1 cellular context compared by ENCODE assay signal in the genomic region with DNA sequence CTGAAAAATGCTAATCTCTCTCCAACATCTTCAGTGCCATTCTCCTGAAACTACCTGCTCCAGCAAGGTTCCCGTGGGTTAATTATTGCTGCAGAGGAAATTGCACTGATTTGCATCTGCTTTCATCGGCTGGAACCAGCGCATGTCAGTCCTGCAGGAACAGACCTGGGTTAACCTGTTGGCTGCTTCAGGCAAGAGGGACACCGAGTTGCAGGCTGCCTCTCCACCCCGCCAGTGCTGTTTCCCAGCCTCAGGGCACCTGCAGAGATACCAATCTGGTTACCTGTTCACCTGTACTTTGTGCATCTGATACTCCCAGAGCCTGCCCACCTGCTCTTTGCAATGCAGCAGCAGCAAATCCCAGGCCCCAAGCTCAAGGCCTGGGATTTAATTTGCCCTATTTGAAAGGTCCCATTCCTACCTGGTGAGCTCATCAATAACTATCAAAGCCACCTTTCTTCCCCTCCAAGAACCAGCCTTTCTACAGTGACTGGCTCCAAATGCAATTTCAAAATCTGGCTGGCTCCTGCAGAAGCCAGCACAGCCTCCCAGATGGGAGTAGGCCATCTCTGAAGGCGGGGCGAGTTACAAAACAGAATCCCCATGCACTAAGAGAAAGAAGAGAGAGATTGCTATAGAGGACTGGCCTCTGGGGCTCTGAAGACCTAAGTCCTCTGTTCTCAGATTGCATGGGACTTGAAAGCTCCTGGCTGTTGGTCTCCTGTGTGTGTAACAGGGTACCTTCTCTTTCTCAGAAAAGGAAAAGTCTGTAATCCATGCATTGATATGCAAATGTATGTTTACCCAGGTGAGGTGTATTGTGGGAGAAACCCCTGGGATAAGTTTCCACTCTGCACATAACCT.
TF ChIP-seq lines count a peak whose summit lies in the region.

No MANE protein-coding gene starts in this region.

TF ChIP-seq in HepG2, 621 proteins besides CTCF, POLR2A, EP300 and RAD21 (continued from another document):
- TF ChIP-seq MXD1 (CRISPR knock-in tag; IDR thresholded peaks at IDR 0.05): no peak
- no peak for TF ChIP-seq ZNF816 (CRISPR knock-in tag; IDR thresholded peaks at IDR 0.05; ENCODE audit: borderline replicate concordance)
- no peak for TF ChIP-seq PCBP2 (optimal IDR thresholded peaks at IDR 0.05; ENCODE audit: low read depth, low read length, poor library complexity, severe bottlenecking)
- TF ChIP-seq, protein P1, sequence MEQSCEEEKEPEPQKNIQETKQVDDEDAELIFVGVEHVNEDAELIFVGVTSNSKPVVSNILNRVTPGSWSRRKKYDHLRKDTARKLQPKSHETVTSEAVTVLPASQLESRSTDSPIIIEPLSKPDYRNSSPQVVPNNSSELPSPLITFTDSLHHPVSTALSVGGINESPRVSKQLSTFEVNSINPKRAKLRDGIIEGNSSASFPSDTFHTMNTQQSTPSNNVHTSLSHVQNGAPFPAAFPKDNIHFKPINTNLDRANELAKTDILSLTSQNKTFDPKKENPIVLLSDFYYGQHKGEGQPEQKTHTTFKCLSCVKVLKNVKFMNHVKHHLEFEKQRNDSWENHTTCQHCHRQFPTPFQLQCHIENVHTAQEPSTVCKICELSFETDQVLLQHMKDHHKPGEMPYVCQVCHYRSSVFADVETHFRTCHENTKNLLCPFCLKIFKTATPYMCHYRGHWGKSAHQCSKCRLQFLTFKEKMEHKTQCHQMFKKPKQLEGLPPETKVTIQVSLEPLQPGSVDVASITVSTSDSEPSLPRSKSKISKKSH (CRISPR knock-in tag; IDR thresholded peaks at IDR 0.05; ENCODE audit: borderline replicate concordance): no peak
- TF ChIP-seq ESRRA (CRISPR knock-in tag; IDR thresholded peaks at IDR 0.05; ENCODE audit: low read depth): no peak
- no peak for TF ChIP-seq ETV5 (CRISPR knock-in tag; IDR thresholded peaks at IDR 0.05; ENCODE audit: borderline replicate concordance)
- peak; percentile 23; the same call in 1 of the 2 replicates for TF ChIP-seq SAP130 (CRISPR knock-in tag; IDR thresholded peaks at IDR 0.05; ENCODE audit: low read depth)
- no peak for TF ChIP-seq ZFP91 (CRISPR knock-in tag; IDR thresholded peaks at IDR 0.05; ENCODE audit: borderline replicate concordance)
- 0 out of 2 replicates have a peak, but pooled peaks have one; percentile 43 for TF ChIP-seq POLR2AphosphoS2 (IDR thresholded peaks at IDR 0.05; ENCODE audit: low read depth, low read length)
- peak; percentile 84 for TF ChIP-seq ZEB1 (IDR thresholded peaks at IDR 0.05; ENCODE audit: insufficient replicate concordance, low read depth)
- TF ChIP-seq ZNF543 (CRISPR knock-in tag; IDR thresholded peaks at IDR 0.05): no peak
- no peak for TF ChIP-seq RARG (CRISPR knock-in tag; IDR thresholded peaks at IDR 0.05; ENCODE audit: low read depth)
- TF ChIP-seq, protein P2, sequence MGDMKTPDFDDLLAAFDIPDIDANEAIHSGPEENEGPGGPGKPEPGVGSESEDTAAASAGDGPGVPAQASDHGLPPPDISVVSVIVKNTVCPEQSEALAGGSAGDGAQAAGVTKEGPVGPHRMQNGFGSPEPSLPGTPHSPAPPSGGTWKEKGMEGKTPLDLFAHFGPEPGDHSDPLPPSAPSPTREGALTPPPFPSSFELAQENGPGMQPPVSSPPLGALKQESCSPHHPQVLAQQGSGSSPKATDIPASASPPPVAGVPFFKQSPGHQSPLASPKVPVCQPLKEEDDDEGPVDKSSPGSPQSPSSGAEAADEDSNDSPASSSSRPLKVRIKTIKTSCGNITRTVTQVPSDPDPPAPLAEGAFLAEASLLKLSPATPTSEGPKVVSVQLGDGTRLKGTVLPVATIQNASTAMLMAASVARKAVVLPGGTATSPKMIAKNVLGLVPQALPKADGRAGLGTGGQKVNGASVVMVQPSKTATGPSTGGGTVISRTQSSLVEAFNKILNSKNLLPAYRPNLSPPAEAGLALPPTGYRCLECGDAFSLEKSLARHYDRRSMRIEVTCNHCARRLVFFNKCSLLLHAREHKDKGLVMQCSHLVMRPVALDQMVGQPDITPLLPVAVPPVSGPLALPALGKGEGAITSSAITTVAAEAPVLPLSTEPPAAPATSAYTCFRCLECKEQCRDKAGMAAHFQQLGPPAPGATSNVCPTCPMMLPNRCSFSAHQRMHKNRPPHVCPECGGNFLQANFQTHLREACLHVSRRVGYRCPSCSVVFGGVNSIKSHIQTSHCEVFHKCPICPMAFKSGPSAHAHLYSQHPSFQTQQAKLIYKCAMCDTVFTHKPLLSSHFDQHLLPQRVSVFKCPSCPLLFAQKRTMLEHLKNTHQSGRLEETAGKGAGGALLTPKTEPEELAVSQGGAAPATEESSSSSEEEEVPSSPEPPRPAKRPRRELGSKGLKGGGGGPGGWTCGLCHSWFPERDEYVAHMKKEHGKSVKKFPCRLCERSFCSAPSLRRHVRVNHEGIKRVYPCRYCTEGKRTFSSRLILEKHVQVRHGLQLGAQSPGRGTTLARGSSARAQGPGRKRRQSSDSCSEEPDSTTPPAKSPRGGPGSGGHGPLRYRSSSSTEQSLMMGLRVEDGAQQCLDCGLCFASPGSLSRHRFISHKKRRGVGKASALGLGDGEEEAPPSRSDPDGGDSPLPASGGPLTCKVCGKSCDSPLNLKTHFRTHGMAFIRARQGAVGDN (CRISPR knock-in tag; IDR thresholded peaks at IDR 0.05): peak; percentile 39
- TF ChIP-seq, protein P3, sequence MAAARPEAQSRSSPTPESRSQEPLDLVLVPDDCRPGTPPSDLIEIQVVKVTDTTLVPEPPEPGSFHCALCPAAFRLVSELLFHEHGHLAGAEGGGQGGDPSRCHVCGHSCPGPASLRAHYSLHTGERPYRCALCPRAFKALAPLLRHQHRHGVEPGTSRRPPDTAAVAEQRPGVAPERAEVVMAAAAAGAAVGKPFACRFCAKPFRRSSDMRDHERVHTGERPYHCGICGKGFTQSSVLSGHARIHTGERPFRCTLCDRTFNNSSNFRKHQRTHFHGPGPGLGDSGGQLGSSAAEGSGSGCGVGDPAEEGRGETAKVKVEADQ (CRISPR knock-in tag; IDR thresholded peaks at IDR 0.05; ENCODE audit: borderline replicate concordance): no peak
- TF ChIP-seq, protein P4, sequence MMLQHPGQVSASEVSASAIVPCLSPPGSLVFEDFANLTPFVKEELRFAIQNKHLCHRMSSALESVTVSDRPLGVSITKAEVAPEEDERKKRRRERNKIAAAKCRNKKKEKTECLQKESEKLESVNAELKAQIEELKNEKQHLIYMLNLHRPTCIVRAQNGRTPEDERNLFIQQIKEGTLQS (CRISPR knock-in tag; IDR thresholded peaks at IDR 0.05): peak; percentile 76
- TF ChIP-seq RBFOX2 (IDR thresholded peaks at IDR 0.05; ENCODE audit: low read depth, low read length): no peak
- TF ChIP-seq ELF3 (CRISPR knock-in tag; IDR thresholded peaks at IDR 0.05): peak; percentile 24; the same call in 1 of the 2 replicates
- no peak for TF ChIP-seq HES4 (CRISPR knock-in tag; IDR thresholded peaks at IDR 0.05; ENCODE audit: borderline replicate concordance)
- no peak for TF ChIP-seq SOX6 (IDR thresholded peaks at IDR 0.05)
- 0 out of 2 replicates have a peak, but pooled peaks have one; percentile 12 for TF ChIP-seq SOX6 (CRISPR knock-in tag; IDR thresholded peaks at IDR 0.05)
- no peak for TF ChIP-seq NR2F6 (IDR thresholded peaks at IDR 0.05)
- TF ChIP-seq NR2F6 (CRISPR knock-in tag; IDR thresholded peaks at IDR 0.05): 0 out of 2 replicates have a peak, but pooled peaks have one; percentile 15
- TF ChIP-seq LCORL (IDR thresholded peaks at IDR 0.05): no peak
- peak; percentile 52 for TF ChIP-seq LCORL (CRISPR knock-in tag; IDR thresholded peaks at IDR 0.05)
- TF ChIP-seq POLR2AphosphoS5 (IDR thresholded peaks at IDR 0.05; ENCODE audit: low read depth, low read length): peak; percentile 28; the same call in 1 of the 2 replicates
- peak; percentile 40 for TF ChIP-seq XRCC5 (optimal IDR thresholded peaks at IDR 0.05; ENCODE audit: low read length)
- TF ChIP-seq YY1 (IDR thresholded peaks at IDR 0.05; ENCODE audit: insufficient read depth, insufficient replicate concordance, low read depth, low read length): no peak
- TF ChIP-seq MYC (CRISPR knock-in tag; IDR thresholded peaks at IDR 0.05; ENCODE audit: borderline replicate concordance): no peak
- TF ChIP-seq MAF1 (CRISPR knock-in tag; IDR thresholded peaks at IDR 0.05; ENCODE audit: borderline replicate concordance): no peak
- no peak for TF ChIP-seq ZNF616 (CRISPR knock-in tag; IDR thresholded peaks at IDR 0.05; ENCODE audit: low read depth)
- TF ChIP-seq, protein P5, sequence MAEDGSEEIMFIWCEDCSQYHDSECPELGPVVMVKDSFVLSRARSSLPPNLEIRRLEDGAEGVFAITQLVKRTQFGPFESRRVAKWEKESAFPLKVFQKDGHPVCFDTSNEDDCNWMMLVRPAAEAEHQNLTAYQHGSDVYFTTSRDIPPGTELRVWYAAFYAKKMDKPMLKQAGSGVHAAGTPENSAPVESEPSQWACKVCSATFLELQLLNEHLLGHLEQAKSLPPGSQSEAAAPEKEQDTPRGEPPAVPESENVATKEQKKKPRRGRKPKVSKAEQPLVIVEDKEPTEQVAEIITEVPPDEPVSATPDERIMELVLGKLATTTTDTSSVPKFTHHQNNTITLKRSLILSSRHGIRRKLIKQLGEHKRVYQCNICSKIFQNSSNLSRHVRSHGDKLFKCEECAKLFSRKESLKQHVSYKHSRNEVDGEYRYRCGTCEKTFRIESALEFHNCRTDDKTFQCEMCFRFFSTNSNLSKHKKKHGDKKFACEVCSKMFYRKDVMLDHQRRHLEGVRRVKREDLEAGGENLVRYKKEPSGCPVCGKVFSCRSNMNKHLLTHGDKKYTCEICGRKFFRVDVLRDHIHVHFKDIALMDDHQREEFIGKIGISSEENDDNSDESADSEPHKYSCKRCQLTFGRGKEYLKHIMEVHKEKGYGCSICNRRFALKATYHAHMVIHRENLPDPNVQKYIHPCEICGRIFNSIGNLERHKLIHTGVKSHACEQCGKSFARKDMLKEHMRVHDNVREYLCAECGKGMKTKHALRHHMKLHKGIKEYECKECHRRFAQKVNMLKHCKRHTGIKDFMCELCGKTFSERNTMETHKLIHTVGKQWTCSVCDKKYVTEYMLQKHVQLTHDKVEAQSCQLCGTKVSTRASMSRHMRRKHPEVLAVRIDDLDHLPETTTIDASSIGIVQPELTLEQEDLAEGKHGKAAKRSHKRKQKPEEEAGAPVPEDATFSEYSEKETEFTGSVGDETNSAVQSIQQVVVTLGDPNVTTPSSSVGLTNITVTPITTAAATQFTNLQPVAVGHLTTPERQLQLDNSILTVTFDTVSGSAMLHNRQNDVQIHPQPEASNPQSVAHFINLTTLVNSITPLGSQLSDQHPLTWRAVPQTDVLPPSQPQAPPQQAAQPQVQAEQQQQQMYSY (CRISPR knock-in tag; IDR thresholded peaks at IDR 0.05): no peak
- TF ChIP-seq ZMYM4 (CRISPR knock-in tag; IDR thresholded peaks at IDR 0.05): peak; percentile 47
- TF ChIP-seq, protein P6, sequence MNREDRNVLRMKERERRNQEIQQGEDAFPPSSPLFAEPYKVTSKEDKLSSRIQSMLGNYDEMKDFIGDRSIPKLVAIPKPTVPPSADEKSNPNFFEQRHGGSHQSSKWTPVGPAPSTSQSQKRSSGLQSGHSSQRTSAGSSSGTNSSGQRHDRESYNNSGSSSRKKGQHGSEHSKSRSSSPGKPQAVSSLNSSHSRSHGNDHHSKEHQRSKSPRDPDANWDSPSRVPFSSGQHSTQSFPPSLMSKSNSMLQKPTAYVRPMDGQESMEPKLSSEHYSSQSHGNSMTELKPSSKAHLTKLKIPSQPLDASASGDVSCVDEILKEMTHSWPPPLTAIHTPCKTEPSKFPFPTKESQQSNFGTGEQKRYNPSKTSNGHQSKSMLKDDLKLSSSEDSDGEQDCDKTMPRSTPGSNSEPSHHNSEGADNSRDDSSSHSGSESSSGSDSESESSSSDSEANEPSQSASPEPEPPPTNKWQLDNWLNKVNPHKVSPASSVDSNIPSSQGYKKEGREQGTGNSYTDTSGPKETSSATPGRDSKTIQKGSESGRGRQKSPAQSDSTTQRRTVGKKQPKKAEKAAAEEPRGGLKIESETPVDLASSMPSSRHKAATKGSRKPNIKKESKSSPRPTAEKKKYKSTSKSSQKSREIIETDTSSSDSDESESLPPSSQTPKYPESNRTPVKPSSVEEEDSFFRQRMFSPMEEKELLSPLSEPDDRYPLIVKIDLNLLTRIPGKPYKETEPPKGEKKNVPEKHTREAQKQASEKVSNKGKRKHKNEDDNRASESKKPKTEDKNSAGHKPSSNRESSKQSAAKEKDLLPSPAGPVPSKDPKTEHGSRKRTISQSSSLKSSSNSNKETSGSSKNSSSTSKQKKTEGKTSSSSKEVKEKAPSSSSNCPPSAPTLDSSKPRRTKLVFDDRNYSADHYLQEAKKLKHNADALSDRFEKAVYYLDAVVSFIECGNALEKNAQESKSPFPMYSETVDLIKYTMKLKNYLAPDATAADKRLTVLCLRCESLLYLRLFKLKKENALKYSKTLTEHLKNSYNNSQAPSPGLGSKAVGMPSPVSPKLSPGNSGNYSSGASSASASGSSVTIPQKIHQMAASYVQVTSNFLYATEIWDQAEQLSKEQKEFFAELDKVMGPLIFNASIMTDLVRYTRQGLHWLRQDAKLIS (CRISPR knock-in tag; IDR thresholded peaks at IDR 0.05): peak; percentile 47; the same call in 1 of the 2 replicates
- peak; percentile 51 for TF ChIP-seq FOSL2 (CRISPR knock-in tag; IDR thresholded peaks at IDR 0.05)
TF ChIP-seq in HepG2: peak in this region for 31.
